Comparison of ENCODE assay signal across 24 cellular contexts in the genomic region with DNA sequence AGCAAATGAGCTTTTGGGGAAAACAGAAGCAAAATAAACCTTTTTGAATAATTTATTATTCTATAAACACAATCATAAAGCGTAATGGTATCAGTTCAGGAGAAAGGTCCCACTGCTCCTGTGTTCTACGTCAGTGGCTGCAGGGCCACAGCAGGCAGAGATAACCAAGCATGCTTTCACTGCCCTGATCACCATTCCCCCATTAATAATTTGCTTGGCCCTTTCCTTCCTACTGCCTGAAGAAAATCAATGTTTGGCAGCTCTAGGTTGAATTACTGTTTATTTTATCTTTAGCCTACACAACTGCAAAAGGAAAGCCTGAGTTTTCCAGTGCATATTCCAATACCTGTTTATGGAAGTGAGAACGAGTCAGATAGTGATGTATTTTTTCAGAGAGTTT.
"Had no signal": no experiment of that assay in that cellular context is flagged by ENCODE, and none has a peak within 500 bp of the region (broad histone marks: within the 10 kb centered on the region; RNA-seq: fewer than 3 reads in every experiment).

No MANE protein-coding gene starts in this region.

- H3K4me1 Mint-ChIP-seq: natural killer cell; stimulated activated naive B cell treated with anti-CD40 and anti-IgM and Interleukin-4, amounts not matched to agents 10 μg/mL and 1 μg/mL and 100 μg/mL, for 72 hours had no signal

- H3K27ac ChIP-seq: esophagus muscularis mucosa, foreskin keratinocyte, gastroesophageal sphincter, lower lobe of right lung, neural progenitor cell, prostate gland, sigmoid colon, spleen, suprapubic skin, transverse colon, upper lobe of right lung had no signal

- H3K27ac Mint-ChIP-seq: natural killer cell; neural progenitor cell; stimulated activated naive B cell treated with anti-CD40 and anti-IgM and Interleukin-4, amounts not matched to agents 10 μg/mL and 1 μg/mL and 100 μg/mL, for 72 hours; stimulated activated naive CD8-positive, alpha-beta T cell treated with anti-CD3 and anti-CD28 coated beads, Interleukin-15, Interleukin-2, amounts not matched to agents 100 ng/mL and 50 ng/mL, for 24 hours had no signal

- H3K4me1 ChIP-seq: foreskin keratinocyte, lower lobe of right lung, neural progenitor cell, prostate gland, spleen, suprapubic skin, transverse colon, upper lobe of right lung, uterus had no signal

- DNase-seq: dermis blood vessel endothelial cell; effector memory CD4-positive, alpha-beta T cell; foreskin keratinocyte; heart right ventricle; hippocampal formation; left colon; lower lobe of right lung; natural killer cell; sigmoid colon; spleen; stimulated activated naive B cell treated with anti-CD40 and anti-IgM and Interleukin-4, amounts not matched to agents 10 μg/mL and 1 μg/mL and 100 μg/mL, for 72 hours; transverse colon; upper lobe of right lung; uterus had no signal

- H3K4me3 ChIP-seq: coronary artery, esophagus muscularis mucosa, gastroesophageal sphincter, heart right ventricle, lower lobe of right lung, neural progenitor cell, prostate gland, right atrium auricular region, sigmoid colon, spleen, suprapubic skin, transverse colon, upper lobe of right lung, uterus had no signal

- H3K27me3 ChIP-seq: esophagus muscularis mucosa, foreskin keratinocyte, gastroesophageal sphincter, heart right ventricle, neural progenitor cell, right atrium auricular region, sigmoid colon, spleen, suprapubic skin, transverse colon, upper lobe of right lung, uterus had no signal

- H3K27me3 Mint-ChIP-seq: stimulated activated naive B cell treated with anti-CD40 and anti-IgM and Interleukin-4, amounts not matched to agents 10 μg/mL and 1 μg/mL and 100 μg/mL, for 72 hours; stimulated activated naive CD8-positive, alpha-beta T cell treated with anti-CD3 and anti-CD28 coated beads, Interleukin-15, Interleukin-2, amounts not matched to agents 100 ng/mL and 50 ng/mL, for 24 hours had no signal

- FAIRE-seq: endothelial cell of umbilical vein, islet of Langerhans had no signal

- H3K9me3 Mint-ChIP-seq: neural progenitor cell; stimulated activated naive B cell treated with anti-CD40 and anti-IgM and Interleukin-4, amounts not matched to agents 10 μg/mL and 1 μg/mL and 100 μg/mL, for 72 hours; stimulated activated naive CD8-positive, alpha-beta T cell treated with anti-CD3 and anti-CD28 coated beads, Interleukin-15, Interleukin-2, amounts not matched to agents 100 ng/mL and 50 ng/mL, for 24 hours had no signal

- H3K9me3 ChIP-seq: esophagus muscularis mucosa, gastroesophageal sphincter, lower lobe of right lung, prostate gland, right atrium auricular region, sigmoid colon, spleen, suprapubic skin, transverse colon, upper lobe of right lung, uterus had no signal

- H3K36me3 Mint-ChIP-seq: natural killer cell; neural progenitor cell; stimulated activated naive B cell treated with anti-CD40 and anti-IgM and Interleukin-4, amounts not matched to agents 10 μg/mL and 1 μg/mL and 100 μg/mL, for 72 hours had no signal

- ATAC-seq: left colon; natural killer cell; stimulated activated naive B cell treated with anti-CD40 and anti-IgM and Interleukin-4, amounts not matched to agents 10 μg/mL and 1 μg/mL and 100 μg/mL, for 72 hours; upper lobe of right lung had no signal

- H3K36me3 ChIP-seq: esophagus muscularis mucosa, gastroesophageal sphincter, heart right ventricle, lower lobe of right lung, neural progenitor cell, prostate gland, right atrium auricular region, sigmoid colon, spleen, suprapubic skin, transverse colon, upper lobe of right lung, uterus had no signal

- H3K4me3 Mint-ChIP-seq: natural killer cell; neural progenitor cell; stimulated activated naive B cell treated with anti-CD40 and anti-IgM and Interleukin-4, amounts not matched to agents 10 μg/mL and 1 μg/mL and 100 μg/mL, for 72 hours; stimulated activated naive CD8-positive, alpha-beta T cell treated with anti-CD3 and anti-CD28 coated beads, Interleukin-15, Interleukin-2, amounts not matched to agents 100 ng/mL and 50 ng/mL, for 24 hours had no signal
